Comparison of ENCODE assay signal across 7 cellular contexts in genomic region chr17:21253646-21254441, GRCh38. TPM values are rescaled to one million over a fixed set of nuclear protein-coding genes. Genes with fewer than 3 reads are reported as not detected.
DNase-seq lines count a peak whose midpoint lies in the region; ATAC-seq and TF ChIP-seq lines count a peak whose summit lies in the region.

No MANE protein-coding gene starts in this region.

- POLR2A ChIA-PET in PC-9 (lab: Charles Lee; ENCODE audit: unreplicated experiment): no interaction called here

- peak overlapping the region; percentile 73 for H2AFZ ChIP-seq in PC-9

- no peaks in the 10 kb centered on the region for H3K9me2 ChIP-seq in PC-9 (ENCODE audit: insufficient read depth)

- BruUV-seq in PC-9 (replicated peaks; lab: Mats Ljungman, UMichigan): no TSS peak

- DNase-seq in PC-9 (peak in 1 of 2 experiments; percentile 76), pons (ENCODE audit: low spot score) (peak; percentile 13), NK-92 (lab: John Stamatoyannopoulos, UW; ENCODE audit: unreplicated experiment) (no peak)
- no peak for DNase-seq in activated CD4-positive, alpha-beta T cell treated with anti-CD3 and anti-CD28 coated beads for 48 hours

- H3K36me3 ChIP-seq in PC-9 (ENCODE audit: low read depth): no peaks in the 10 kb centered on the region

- peak overlapping the region; percentile 78; the same call in 1 of the 2 replicates for H3K4me3 ChIP-seq in PC-9

- H3K4me2 ChIP-seq in PC-9: peak overlapping the region; percentile 87

- H3F3A ChIP-seq in PC-9 (ENCODE audit: insufficient read depth, low read depth): peaks cover 15% of the 10 kb centered on the region; the same call in 1 of the 2 replicates

- H3K27me3 ChIP-seq in PC-9 (ENCODE audit: insufficient read depth, low read depth): 0 out of 2 replicates have a peak, but pooled peaks cover 4% of the 10 kb centered on the region

- peaks cover 20% of the 10 kb centered on the region for H3K4me1 ChIP-seq in PC-9 (replicated peaks; ENCODE audit: insufficient read depth)

- no peaks in the 10 kb centered on the region for H4K20me1 ChIP-seq in PC-9 (ENCODE audit: insufficient read depth)

- ATAC-seq in GM21515 (IDR thresholded peaks at IDR 0.05; ENCODE audit: unreplicated experiment): peak; percentile 10
- ATAC-seq in esophagus mucosa: peak; percentile 78
- ATAC-seq in HG03159 (IDR thresholded peaks at IDR 0.05; ENCODE audit: unreplicated experiment): no peak

- CTCF ChIA-PET in PC-9 (lab: Charles Lee): interaction anchor here (0.6 kb wide), 2 partner anchors 23 to 303 kb away, joined by 3 to 14 read pairs; no protein-coding TSS in a partner anchor

- intact Hi-C loops in PC-9 (cut with micrococcal nuclease; ENCODE audit: unreplicated experiment): loop anchor here (5.0 kb wide), 1 partner anchor 33 kb away; no protein-coding TSS in a partner anchor

- H3K79me2 ChIP-seq in PC-9 (ENCODE audit: low read depth): no peaks in the 10 kb centered on the region

- no peaks in the 10 kb centered on the region for H3K9me3 ChIP-seq in PC-9 (ENCODE audit: insufficient read depth, low read depth)

- TF ChIP-seq CTCF in PC-9 (conservative IDR thresholded peaks at IDR 0.05): no peak

- no peak overlapping the region for H3K27ac ChIP-seq in PC-9

RNA-seq across cellular contexts. Expression of gene NATD1, which starts 0.6 kb away (rescaled TPM):
- total RNA-seq in PC-9 (2021): 5.3 and 5.4 TPM in 2 replicates
- total RNA-seq in esophagus mucosa: 2.1 TPM

RNA-seq across cellular contexts. Expression of gene MAP2K3, which starts 30.7 kb away (rescaled TPM):
- total RNA-seq in PC-9 (2021) (89.2 and 98.1 TPM in 2 replicates), esophagus mucosa (41.3 TPM)

RNA-seq across cellular contexts. Expression of gene TMEM11, which starts 39.9 kb away (rescaled TPM):
- total RNA-seq in PC-9 (2021) (34.2 and 37.6 TPM in 2 replicates), esophagus mucosa (21.1 TPM)
